Comparison of ENCODE assay signal across 22 cellular contexts in the genomic region with DNA sequence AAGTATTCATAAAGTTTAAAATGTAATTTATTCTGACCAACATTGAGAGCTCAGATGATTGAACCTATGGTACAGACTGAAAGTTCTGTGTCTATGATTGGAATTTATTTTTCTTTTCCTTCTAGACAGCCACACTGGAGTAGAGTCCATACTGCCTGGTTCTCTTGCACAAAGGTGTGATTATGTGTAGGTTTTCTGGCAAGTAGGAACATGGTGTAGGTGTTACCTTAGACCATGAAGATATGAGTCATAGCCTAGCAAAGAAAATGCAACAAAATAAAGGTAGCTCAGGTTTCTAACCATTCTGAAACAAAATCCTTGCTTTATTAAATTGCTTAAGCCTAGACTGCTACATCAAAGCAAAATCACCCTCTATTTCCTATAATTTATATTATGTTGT.
DNase-seq lines count a peak whose midpoint lies in the region; ATAC-seq, FAIRE-seq and TF ChIP-seq lines count a peak whose summit lies in the region.
"Had no signal": no experiment of that assay in that cellular context is flagged by ENCODE, and none has a peak within 500 bp of the region (broad histone marks: within the 10 kb centered on the region; RNA-seq: fewer than 3 reads in every experiment).

No MANE protein-coding gene starts in this region.

- H3K4me3 ChIP-seq in breast epithelium = no peak overlapping the region
- no peak overlapping the region for H3K4me3 ChIP-seq in epithelial cell of esophagus (ENCODE audit: low read length)
- H3K4me3 ChIP-seq in keratinocyte (ENCODE audit: control insufficient read depth in 2 of 3, extremely low read depth in 1 of 3, insufficient read depth in 2 of 3, low read depth in 1 of 3, low read length in 3 of 3) = no peak overlapping the region

- intact Hi-C loops in MCF 10A (cut with micrococcal nuclease) = no loop called here
- intact Hi-C loops in breast epithelium (cut with DNase I; ENCODE audit: low total_unique reads) = no loop called here
- intact Hi-C loops in cardiac septum (cut with DNase I) = no loop called here

- dilution Hi-C loops in keratinocyte (cut with MboI; ENCODE audit: extremely low pct_ligation_motif_present, low sequenced_read_pairs) = no loop called here

- H3K9me3 Mint-ChIP-seq in MCF 10A (ENCODE audit: unreplicated experiment) = no peaks in the 10 kb centered on the region
- H3K9me3 Mint-ChIP-seq: H9 had no signal

- H4K20me1 ChIP-seq in keratinocyte (ENCODE audit: control insufficient read depth, extremely low read depth, insufficient read depth, low read length) = no peaks in the 10 kb centered on the region

- H3K79me2 ChIP-seq in keratinocyte (ENCODE audit: control insufficient read depth, insufficient read depth, low read length) = no peaks in the 10 kb centered on the region

- H3K9me3 ChIP-seq in breast epithelium (no peaks in the 10 kb centered on the region), keratinocyte (ENCODE audit: control insufficient read depth, low read depth, low read length) (no peaks in the 10 kb centered on the region)
- H3K9me3 ChIP-seq: BE2C had no signal

- H3K27ac ChIP-seq in breast epithelium = no peak overlapping the region
- no peak overlapping the region for H3K27ac ChIP-seq in RWPE1
- no peak overlapping the region for H3K27ac ChIP-seq in keratinocyte (ENCODE audit: control insufficient read depth, insufficient read depth, low read length)

- CTCF ChIA-PET in MCF 10A (lab: Yijun Ruan, JAX) = interaction anchor here (0.5 to 1.2 kb wide), 2 partner anchors 43 to 114 kb away, joined by 3 read pairs; no protein-coding TSS in a partner anchor
- CTCF ChIA-PET in RWPE1 (lab: Yijun Ruan, JAX) = no interaction called here

- H3K27me3 Mint-ChIP-seq in MCF 10A (ENCODE audit: insufficient read depth, unreplicated experiment) = no peaks in the 10 kb centered on the region
- H3K27me3 Mint-ChIP-seq: CD4-positive, CD25-positive, alpha-beta regulatory T cell; CD8-positive, alpha-beta memory T cell had no signal

- TF ChIP-seq CTCF in MCF 10A (IDR thresholded peaks at IDR 0.05; ENCODE audit: unreplicated experiment) (no peak), breast epithelium (IDR thresholded peaks at IDR 0.05) (no peak), RWPE1 (conservative IDR thresholded peaks at IDR 0.05; ENCODE audit: low read depth) (no peak), epithelial cell of esophagus (IDR thresholded peaks at IDR 0.05; ENCODE audit: insufficient read depth, low read depth, low read length, missing control alignments) (no peak), keratinocyte (optimal IDR thresholded peaks at IDR 0.05 in 1 of 3, IDR thresholded peaks at IDR 0.05 in 1 of 3, conservative IDR thresholded peaks at IDR 0.05 in 1 of 3; ENCODE audit: extremely low read depth in 1 of 3, insufficient read depth in 2 of 3, low read length in 3 of 3) (no peak)

- H3K27ac Mint-ChIP-seq in MCF 10A (ENCODE audit: low read depth, unreplicated experiment) = no peak overlapping the region
- H3K27ac Mint-ChIP-seq: CD4-positive, CD25-positive, alpha-beta regulatory T cell; CD8-positive, alpha-beta memory T cell; H9 had no signal

- POLR2A ChIA-PET in MCF 10A (lab: Yijun Ruan, JAX) (interaction anchor here (0.5 to 0.7 kb wide), 3 partner anchors 9 to 698 kb away, joined by 3 read pairs; no protein-coding TSS in a partner anchor), RWPE1 (lab: Yijun Ruan, JAX; ENCODE audit: low non-redundant PET) (no interaction called here)

- H3K36me3 Mint-ChIP-seq in MCF 10A (ENCODE audit: insufficient read depth, unreplicated experiment) = no peaks in the 10 kb centered on the region
- H3K36me3 Mint-ChIP-seq: CD4-positive, CD25-positive, alpha-beta regulatory T cell; CD8-positive, alpha-beta memory T cell had no signal

- BruUV-seq in MCF 10A (replicated peaks; lab: Mats Ljungman, UMichigan) = no TSS peak

- no peaks in the 10 kb centered on the region for H3K36me3 ChIP-seq in breast epithelium
- no peaks in the 10 kb centered on the region for H3K36me3 ChIP-seq in keratinocyte (ENCODE audit: control insufficient read depth in 2 of 2, extremely low read depth in 1 of 2, insufficient read depth in 2 of 2, low read length in 2 of 2)
- H3K36me3 ChIP-seq: BE2C had no signal

- DNase-seq in MCF 10A (ENCODE audit: unreplicated experiment) (peak; percentile 66), breast epithelium (ENCODE audit: low spot score in 2 of 2) (no peak), RWPE1 (ENCODE audit: low spot score) (peak; percentile 46), epithelial cell of esophagus (ENCODE audit: low read depth) (peak; percentile 84), keratinocyte (ENCODE audit: low read depth, low spot score) (no peak), mucosa of gallbladder (ENCODE audit: low spot score) (no peak), cardiac septum (ENCODE audit: low spot score) (no peak)
- DNase-seq: ACHN; BE2C; C1 segment of cervical spinal cord; CD4-positive, CD25-positive, alpha-beta regulatory T cell; CD8-positive, alpha-beta memory T cell; COR-L47; DMS 273 treated with DMSO at 0.1 percent for 48 hours; DMS79; GDM1; H9 had no signal

- H3K4me1 Mint-ChIP-seq in MCF 10A (ENCODE audit: insufficient read depth, unreplicated experiment) = peaks cover 5% of the 10 kb centered on the region
- H3K4me1 Mint-ChIP-seq: CD4-positive, CD25-positive, alpha-beta regulatory T cell; CD8-positive, alpha-beta memory T cell; H9 had no signal

- no peak overlapping the region for H3K9ac ChIP-seq in keratinocyte (ENCODE audit: control insufficient read depth, extremely low read depth, insufficient read depth, low read length)

- H3K4me1 ChIP-seq in breast epithelium (no peaks in the 10 kb centered on the region), keratinocyte (ENCODE audit: control insufficient read depth, extremely low read depth, insufficient read depth, low read length) (peaks cover 3% of the 10 kb centered on the region)
- H3K4me1 ChIP-seq: BE2C had no signal

- H2AFZ ChIP-seq in keratinocyte (ENCODE audit: control insufficient read depth, low read length) = peak overlapping the region; percentile 13

- H3K4me3 Mint-ChIP-seq in MCF 10A (ENCODE audit: unreplicated experiment) = no peak overlapping the region
- H3K4me3 Mint-ChIP-seq: CD4-positive, CD25-positive, alpha-beta regulatory T cell; CD8-positive, alpha-beta memory T cell; H9 had no signal

- no peak overlapping the region for H3K4me2 ChIP-seq in keratinocyte (ENCODE audit: control insufficient read depth, extremely low read depth, insufficient read depth, low read depth, low read length)

- H3K9me1 ChIP-seq in keratinocyte (ENCODE audit: control insufficient read depth, extremely low read depth, insufficient read depth, low read length) = no peaks in the 10 kb centered on the region

- H3K27me3 ChIP-seq in breast epithelium (no peaks in the 10 kb centered on the region), keratinocyte (ENCODE audit: control insufficient read depth, extremely low read depth, insufficient read depth, low read length) (no peaks in the 10 kb centered on the region)
- H3K27me3 ChIP-seq: BE2C had no signal

- no peak for TF ChIP-seq POLR2A in breast epithelium (IDR thresholded peaks at IDR 0.05)

- ATAC-seq in GM19397 (IDR thresholded peaks at IDR 0.05; ENCODE audit: unreplicated experiment) = no peak

- FAIRE-seq in keratinocyte (lab: Jason Lieb, UNC) = peak; percentile 46
- FAIRE-seq: A204.1, GM12892, GM18507, H1 had no signal

Comparison
In these comparisons a context has a peak if more than half of its experiments do, and no peak if none do; other contexts are left out.
1. DNase-seq: peak in MCF 10A (single experiment), RWPE1 (single experiment) and epithelial cell of esophagus (single experiment); none in breast epithelium (0 of 2), keratinocyte (single experiment), mucosa of gallbladder (single experiment) and cardiac septum (single experiment).